24 cellular contexts compared by ENCODE assay signal in genomic region chr9:121688681-121689080, GRCh38.
"Had no signal": no experiment of that assay in that cellular context is flagged by ENCODE, and none has a peak within 500 bp of the region (broad histone marks: within the 10 kb centered on the region; RNA-seq: fewer than 3 reads in every experiment).

No MANE protein-coding gene starts in this region.

- H3K36me3 Mint-ChIP-seq: memory B cell; naive B cell; natural killer cell treated with Interleukin-12 subunit alpha and Interleukin-12 subunit beta and Interleukin-15 and Interleukin-18, amount 100 ng/mL, for 72 hours; stimulated activated naive B cell treated with anti-CD40 and anti-IgM and Interleukin-4, amounts not matched to agents 10 μg/mL and 1 μg/mL and 100 μg/mL, for 72 hours had no signal

- H3K4me1 ChIP-seq: foreskin keratinocyte had no signal

- H3K27me3 Mint-ChIP-seq: central memory CD8-positive, alpha-beta T cell had no signal

- H3K27ac Mint-ChIP-seq: endodermal cell; memory B cell; naive B cell; natural killer cell treated with Interleukin-12 subunit alpha and Interleukin-12 subunit beta and Interleukin-15 and Interleukin-18, amount 100 ng/mL, for 72 hours; stimulated activated naive B cell treated with anti-CD40 and anti-IgM and Interleukin-4, amounts not matched to agents 10 μg/mL and 1 μg/mL and 100 μg/mL, for 72 hours; stimulated activated naive CD8-positive, alpha-beta T cell treated with anti-CD3 and anti-CD28 coated beads, Interleukin-15, Interleukin-2, amounts not matched to agents 100 ng/mL and 50 ng/mL, for 24 hours had no signal

- H3K27ac ChIP-seq: cardiac muscle cell, epithelial cell of prostate, foreskin keratinocyte, heart right ventricle, left lung, psoas muscle had no signal

- H3K4me3 Mint-ChIP-seq: central memory CD8-positive, alpha-beta T cell; endodermal cell; memory B cell; natural killer cell treated with Interleukin-12 subunit alpha and Interleukin-12 subunit beta and Interleukin-15 and Interleukin-18, amount 100 ng/mL, for 72 hours; stimulated activated naive B cell treated with anti-CD40 and anti-IgM and Interleukin-4, amounts not matched to agents 10 μg/mL and 1 μg/mL and 100 μg/mL, for 72 hours; stimulated activated naive CD8-positive, alpha-beta T cell treated with anti-CD3 and anti-CD28 coated beads, Interleukin-15, Interleukin-2, amounts not matched to agents 100 ng/mL and 50 ng/mL, for 24 hours had no signal

- H3K27me3 ChIP-seq: cardiac muscle cell, gastroesophageal sphincter, heart right ventricle, left lung, sigmoid colon, transverse colon had no signal

- H3K9me3 ChIP-seq: gastroesophageal sphincter, heart right ventricle, left lung, mucosa of descending colon, psoas muscle, sigmoid colon, transverse colon had no signal

- H3K36me3 ChIP-seq: cardiac muscle cell, gastroesophageal sphincter, left lung, sigmoid colon, transverse colon had no signal

- DNase-seq: cortex of kidney; endodermal cell; foreskin keratinocyte; heart right ventricle; hippocampal formation; left cardiac atrium; left lung; mucosa of descending colon; naive B cell; nucleus accumbens; right cardiac atrium; sigmoid colon; stimulated activated naive B cell treated with anti-CD40 and anti-IgM and Interleukin-4, amounts not matched to agents 10 μg/mL and 1 μg/mL and 100 μg/mL, for 72 hours; transverse colon had no signal

- H3K9me3 Mint-ChIP-seq: central memory CD8-positive, alpha-beta T cell; endodermal cell; memory B cell; naive B cell; natural killer cell treated with Interleukin-12 subunit alpha and Interleukin-12 subunit beta and Interleukin-15 and Interleukin-18, amount 100 ng/mL, for 72 hours; stimulated activated naive B cell treated with anti-CD40 and anti-IgM and Interleukin-4, amounts not matched to agents 10 μg/mL and 1 μg/mL and 100 μg/mL, for 72 hours; stimulated activated naive CD8-positive, alpha-beta T cell treated with anti-CD3 and anti-CD28 coated beads, Interleukin-15, Interleukin-2, amounts not matched to agents 100 ng/mL and 50 ng/mL, for 24 hours had no signal

- ATAC-seq: esophagus mucosa; foreskin keratinocyte; gastroesophageal sphincter; heart right ventricle; left cardiac atrium; left lung; natural killer cell treated with Interleukin-12 subunit alpha and Interleukin-12 subunit beta and Interleukin-15 and Interleukin-18, amount 100 ng/mL, for 72 hours; psoas muscle; right cardiac atrium; stimulated activated naive B cell treated with anti-CD40 and anti-IgM and Interleukin-4, amounts not matched to agents 10 μg/mL and 1 μg/mL and 100 μg/mL, for 72 hours had no signal

- H3K4me3 ChIP-seq: cardiac muscle cell, gastroesophageal sphincter, heart right ventricle, left lung, lung, mucosa of descending colon, psoas muscle, sigmoid colon, transverse colon had no signal

- H3K4me1 Mint-ChIP-seq: central memory CD8-positive, alpha-beta T cell had no signal
